In the genomic region with DNA sequence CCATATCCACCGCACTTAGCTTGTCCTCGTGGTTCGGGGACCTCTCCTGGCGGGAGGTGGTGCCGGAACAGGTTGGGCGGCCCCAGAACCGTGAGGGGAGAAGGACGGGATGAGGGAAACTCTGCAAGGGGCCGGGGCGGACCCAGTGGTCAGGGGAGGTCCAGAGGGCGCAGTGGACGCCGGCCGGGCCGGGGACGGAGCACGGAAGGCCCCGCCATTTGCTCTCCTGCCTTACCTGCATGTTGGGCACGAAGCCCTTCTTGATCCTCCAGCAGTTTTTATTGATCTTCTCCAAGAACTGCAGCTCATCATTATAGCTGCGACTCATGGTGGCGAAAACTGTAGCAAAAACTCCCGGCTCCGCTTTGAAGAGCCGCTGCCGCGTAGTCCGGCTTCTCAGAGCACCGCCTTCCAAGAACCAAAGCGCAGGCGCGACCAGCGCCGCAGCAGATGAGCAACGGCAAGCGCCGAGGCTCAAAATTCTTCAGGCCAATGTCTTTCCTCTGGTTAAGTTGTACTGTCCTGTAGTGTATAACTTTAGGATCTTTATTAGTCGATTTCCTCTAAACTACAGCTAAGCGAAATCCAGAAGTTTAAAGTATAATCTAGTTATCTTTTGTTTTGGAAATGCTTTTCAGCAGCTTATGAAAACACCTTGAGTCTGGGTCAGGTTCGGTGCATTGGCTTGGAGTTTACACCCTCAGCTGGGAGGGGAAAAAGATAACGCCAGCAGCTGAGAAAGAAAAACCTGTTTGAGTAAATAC, we compare ENCODE assay signal across 1 cellular context.
A peak's percentile ranks its signal among the peaks of the same experiment; 100 is the strongest.
TF ChIP-seq lines count a peak whose summit lies in the region.

A gene (minus strand): TSS at position 419 of the 764 bp plus-strand sequence. CDS start 91 bp downstream, at position 328.

TF ChIP-seq in K562, 482 proteins besides CTCF, POLR2A, EP300 and RAD21 (continued from another document and continues in another):
- TF ChIP-seq, protein P1, sequence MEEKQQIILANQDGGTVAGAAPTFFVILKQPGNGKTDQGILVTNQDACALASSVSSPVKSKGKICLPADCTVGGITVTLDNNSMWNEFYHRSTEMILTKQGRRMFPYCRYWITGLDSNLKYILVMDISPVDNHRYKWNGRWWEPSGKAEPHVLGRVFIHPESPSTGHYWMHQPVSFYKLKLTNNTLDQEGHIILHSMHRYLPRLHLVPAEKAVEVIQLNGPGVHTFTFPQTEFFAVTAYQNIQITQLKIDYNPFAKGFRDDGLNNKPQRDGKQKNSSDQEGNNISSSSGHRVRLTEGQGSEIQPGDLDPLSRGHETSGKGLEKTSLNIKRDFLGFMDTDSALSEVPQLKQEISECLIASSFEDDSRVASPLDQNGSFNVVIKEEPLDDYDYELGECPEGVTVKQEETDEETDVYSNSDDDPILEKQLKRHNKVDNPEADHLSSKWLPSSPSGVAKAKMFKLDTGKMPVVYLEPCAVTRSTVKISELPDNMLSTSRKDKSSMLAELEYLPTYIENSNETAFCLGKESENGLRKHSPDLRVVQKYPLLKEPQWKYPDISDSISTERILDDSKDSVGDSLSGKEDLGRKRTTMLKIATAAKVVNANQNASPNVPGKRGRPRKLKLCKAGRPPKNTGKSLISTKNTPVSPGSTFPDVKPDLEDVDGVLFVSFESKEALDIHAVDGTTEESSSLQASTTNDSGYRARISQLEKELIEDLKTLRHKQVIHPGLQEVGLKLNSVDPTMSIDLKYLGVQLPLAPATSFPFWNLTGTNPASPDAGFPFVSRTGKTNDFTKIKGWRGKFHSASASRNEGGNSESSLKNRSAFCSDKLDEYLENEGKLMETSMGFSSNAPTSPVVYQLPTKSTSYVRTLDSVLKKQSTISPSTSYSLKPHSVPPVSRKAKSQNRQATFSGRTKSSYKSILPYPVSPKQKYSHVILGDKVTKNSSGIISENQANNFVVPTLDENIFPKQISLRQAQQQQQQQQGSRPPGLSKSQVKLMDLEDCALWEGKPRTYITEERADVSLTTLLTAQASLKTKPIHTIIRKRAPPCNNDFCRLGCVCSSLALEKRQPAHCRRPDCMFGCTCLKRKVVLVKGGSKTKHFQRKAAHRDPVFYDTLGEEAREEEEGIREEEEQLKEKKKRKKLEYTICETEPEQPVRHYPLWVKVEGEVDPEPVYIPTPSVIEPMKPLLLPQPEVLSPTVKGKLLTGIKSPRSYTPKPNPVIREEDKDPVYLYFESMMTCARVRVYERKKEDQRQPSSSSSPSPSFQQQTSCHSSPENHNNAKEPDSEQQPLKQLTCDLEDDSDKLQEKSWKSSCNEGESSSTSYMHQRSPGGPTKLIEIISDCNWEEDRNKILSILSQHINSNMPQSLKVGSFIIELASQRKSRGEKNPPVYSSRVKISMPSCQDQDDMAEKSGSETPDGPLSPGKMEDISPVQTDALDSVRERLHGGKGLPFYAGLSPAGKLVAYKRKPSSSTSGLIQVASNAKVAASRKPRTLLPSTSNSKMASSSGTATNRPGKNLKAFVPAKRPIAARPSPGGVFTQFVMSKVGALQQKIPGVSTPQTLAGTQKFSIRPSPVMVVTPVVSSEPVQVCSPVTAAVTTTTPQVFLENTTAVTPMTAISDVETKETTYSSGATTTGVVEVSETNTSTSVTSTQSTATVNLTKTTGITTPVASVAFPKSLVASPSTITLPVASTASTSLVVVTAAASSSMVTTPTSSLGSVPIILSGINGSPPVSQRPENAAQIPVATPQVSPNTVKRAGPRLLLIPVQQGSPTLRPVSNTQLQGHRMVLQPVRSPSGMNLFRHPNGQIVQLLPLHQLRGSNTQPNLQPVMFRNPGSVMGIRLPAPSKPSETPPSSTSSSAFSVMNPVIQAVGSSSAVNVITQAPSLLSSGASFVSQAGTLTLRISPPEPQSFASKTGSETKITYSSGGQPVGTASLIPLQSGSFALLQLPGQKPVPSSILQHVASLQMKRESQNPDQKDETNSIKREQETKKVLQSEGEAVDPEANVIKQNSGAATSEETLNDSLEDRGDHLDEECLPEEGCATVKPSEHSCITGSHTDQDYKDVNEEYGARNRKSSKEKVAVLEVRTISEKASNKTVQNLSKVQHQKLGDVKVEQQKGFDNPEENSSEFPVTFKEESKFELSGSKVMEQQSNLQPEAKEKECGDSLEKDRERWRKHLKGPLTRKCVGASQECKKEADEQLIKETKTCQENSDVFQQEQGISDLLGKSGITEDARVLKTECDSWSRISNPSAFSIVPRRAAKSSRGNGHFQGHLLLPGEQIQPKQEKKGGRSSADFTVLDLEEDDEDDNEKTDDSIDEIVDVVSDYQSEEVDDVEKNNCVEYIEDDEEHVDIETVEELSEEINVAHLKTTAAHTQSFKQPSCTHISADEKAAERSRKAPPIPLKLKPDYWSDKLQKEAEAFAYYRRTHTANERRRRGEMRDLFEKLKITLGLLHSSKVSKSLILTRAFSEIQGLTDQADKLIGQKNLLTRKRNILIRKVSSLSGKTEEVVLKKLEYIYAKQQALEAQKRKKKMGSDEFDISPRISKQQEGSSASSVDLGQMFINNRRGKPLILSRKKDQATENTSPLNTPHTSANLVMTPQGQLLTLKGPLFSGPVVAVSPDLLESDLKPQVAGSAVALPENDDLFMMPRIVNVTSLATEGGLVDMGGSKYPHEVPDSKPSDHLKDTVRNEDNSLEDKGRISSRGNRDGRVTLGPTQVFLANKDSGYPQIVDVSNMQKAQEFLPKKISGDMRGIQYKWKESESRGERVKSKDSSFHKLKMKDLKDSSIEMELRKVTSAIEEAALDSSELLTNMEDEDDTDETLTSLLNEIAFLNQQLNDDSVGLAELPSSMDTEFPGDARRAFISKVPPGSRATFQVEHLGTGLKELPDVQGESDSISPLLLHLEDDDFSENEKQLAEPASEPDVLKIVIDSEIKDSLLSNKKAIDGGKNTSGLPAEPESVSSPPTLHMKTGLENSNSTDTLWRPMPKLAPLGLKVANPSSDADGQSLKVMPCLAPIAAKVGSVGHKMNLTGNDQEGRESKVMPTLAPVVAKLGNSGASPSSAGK (IDR thresholded peaks at IDR 0.05) = peak; percentile 45
- TF ChIP-seq ZNF584 (CRISPR knock-in tag; IDR thresholded peaks at IDR 0.05; ENCODE audit: low read depth) = no peak
- peak; percentile 34 for TF ChIP-seq TAF9B (IDR thresholded peaks at IDR 0.05; ENCODE audit: partially characterized antibody)
- TF ChIP-seq ZNF586 (CRISPR knock-in tag; conservative IDR thresholded peaks at IDR 0.05) = no peak
- TF ChIP-seq, protein P2, sequence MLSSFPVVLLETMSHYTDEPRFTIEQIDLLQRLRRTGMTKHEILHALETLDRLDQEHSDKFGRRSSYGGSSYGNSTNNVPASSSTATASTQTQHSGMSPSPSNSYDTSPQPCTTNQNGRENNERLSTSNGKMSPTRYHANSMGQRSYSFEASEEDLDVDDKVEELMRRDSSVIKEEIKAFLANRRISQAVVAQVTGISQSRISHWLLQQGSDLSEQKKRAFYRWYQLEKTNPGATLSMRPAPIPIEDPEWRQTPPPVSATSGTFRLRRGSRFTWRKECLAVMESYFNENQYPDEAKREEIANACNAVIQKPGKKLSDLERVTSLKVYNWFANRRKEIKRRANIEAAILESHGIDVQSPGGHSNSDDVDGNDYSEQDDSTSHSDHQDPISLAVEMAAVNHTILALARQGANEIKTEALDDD (IDR thresholded peaks at IDR 0.05) = no peak
- peak; percentile 92 to 93 for TF ChIP-seq NRF1 (conservative IDR thresholded peaks at IDR 0.05 in 1 of 2, IDR thresholded peaks at IDR 0.05 in 1 of 2)
- no peak for TF ChIP-seq SMARCA5 (IDR thresholded peaks at IDR 0.05)
- TF ChIP-seq GTF2A2 (tag; IDR thresholded peaks at IDR 0.05) = no peak
- TF ChIP-seq HNRNPLL (IDR thresholded peaks at IDR 0.05; ENCODE audit: low read depth, low read length, poor library complexity, severe bottlenecking) = peak; percentile 12
- TF ChIP-seq POLR2G (IDR thresholded peaks at IDR 0.05; ENCODE audit: low read depth, low read length) = peak; percentile 63
- TF ChIP-seq YY1 (IDR thresholded peaks at IDR 0.05; ENCODE audit: borderline replicate concordance in 1 of 3, control insufficient read depth in 1 of 3, extremely low read depth in 1 of 3, insufficient read depth in 3 of 3, insufficient read length in 1 of 3, insufficient replicate concordance in 2 of 3, low read depth in 1 of 3, low read length in 2 of 3) = peak in 1 of 3 experiments; percentile 32
- peak; percentile 98 for TF ChIP-seq MTA3 (IDR thresholded peaks at IDR 0.05; ENCODE audit: borderline replicate concordance)
- peak; percentile 38; the same call in 1 of the 2 replicates for TF ChIP-seq C11orf30 (IDR thresholded peaks at IDR 0.05; ENCODE audit: low read depth)
- peak; percentile 68; the same call in 1 of the 2 replicates for TF ChIP-seq SUPT5H (IDR thresholded peaks at IDR 0.05)
- TF ChIP-seq RBFOX2 (IDR thresholded peaks at IDR 0.05; ENCODE audit: low read depth, low read length) = peak; percentile 59
- TF ChIP-seq, protein P3, sequence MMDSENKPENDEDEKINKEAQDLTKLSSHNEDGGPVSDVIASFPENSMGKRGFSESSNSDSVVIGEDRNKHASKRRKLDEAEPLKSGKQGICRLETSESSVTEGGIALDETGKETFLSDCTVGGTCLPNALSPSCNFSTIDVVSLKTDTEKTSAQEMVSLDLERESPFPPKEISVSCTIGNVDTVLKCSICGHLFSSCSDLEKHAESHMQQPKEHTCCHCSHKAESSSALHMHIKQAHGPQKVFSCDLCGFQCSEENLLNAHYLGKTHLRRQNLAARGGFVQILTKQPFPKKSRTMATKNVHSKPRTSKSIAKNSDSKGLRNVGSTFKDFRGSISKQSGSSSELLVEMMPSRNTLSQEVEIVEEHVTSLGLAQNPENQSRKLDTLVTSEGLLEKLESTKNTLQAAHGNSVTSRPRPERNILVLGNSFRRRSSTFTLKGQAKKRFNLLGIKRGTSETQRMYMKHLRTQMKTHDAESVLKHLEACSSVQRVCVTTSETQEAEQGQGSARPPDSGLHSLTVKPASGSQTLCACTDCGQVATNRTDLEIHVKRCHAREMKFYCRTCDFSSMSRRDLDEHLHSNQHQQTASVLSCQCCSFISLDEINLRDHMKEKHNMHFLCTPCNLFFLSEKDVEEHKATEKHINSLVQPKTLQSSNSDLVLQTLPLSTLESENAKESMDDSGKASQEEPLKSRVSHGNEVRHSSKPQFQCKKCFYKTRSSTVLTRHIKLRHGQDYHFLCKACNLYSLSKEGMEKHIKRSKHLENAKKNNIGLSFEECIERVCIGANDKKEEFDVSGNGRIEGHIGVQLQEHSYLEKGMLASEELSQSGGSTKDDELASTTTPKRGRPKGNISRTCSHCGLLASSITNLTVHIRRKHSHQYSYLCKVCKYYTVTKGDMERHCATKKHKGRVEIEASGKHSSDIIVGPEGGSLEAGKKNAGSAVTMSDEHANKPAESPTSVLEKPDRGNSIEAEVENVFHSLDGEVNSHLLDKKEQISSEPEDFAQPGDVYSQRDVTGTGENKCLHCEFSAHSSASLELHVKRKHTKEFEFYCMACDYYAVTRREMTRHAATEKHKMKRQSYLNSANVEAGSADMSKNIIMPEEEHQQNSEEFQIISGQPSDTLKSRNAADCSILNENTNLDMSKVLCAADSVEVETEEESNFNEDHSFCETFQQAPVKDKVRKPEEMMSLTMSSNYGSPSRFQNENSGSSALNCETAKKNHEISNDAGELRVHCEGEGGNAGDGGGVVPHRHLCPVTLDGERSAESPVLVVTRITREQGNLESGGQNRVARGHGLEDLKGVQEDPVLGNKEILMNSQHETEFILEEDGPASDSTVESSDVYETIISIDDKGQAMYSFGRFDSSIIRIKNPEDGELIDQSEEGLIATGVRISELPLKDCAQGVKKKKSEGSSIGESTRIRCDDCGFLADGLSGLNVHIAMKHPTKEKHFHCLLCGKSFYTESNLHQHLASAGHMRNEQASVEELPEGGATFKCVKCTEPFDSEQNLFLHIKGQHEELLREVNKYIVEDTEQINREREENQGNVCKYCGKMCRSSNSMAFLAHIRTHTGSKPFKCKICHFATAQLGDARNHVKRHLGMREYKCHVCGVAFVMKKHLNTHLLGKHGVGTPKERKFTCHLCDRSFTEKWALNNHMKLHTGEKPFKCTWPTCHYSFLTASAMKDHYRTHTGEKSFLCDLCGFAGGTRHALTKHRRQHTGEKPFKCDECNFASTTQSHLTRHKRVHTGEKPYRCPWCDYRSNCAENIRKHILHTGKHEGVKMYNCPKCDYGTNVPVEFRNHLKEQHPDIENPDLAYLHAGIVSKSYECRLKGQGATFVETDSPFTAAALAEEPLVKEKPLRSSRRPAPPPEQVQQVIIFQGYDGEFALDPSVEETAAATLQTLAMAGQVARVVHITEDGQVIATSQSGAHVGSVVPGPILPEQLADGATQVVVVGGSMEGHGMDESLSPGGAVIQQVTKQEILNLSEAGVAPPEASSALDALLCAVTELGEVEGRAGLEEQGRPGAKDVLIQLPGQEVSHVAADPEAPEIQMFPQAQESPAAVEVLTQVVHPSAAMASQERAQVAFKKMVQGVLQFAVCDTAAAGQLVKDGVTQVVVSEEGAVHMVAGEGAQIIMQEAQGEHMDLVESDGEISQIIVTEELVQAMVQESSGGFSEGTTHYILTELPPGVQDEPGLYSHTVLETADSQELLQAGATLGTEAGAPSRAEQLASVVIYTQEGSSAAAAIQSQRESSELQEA (IDR thresholded peaks at IDR 0.05; ENCODE audit: low read depth) = peak; percentile 94
- TF ChIP-seq, protein P4, sequence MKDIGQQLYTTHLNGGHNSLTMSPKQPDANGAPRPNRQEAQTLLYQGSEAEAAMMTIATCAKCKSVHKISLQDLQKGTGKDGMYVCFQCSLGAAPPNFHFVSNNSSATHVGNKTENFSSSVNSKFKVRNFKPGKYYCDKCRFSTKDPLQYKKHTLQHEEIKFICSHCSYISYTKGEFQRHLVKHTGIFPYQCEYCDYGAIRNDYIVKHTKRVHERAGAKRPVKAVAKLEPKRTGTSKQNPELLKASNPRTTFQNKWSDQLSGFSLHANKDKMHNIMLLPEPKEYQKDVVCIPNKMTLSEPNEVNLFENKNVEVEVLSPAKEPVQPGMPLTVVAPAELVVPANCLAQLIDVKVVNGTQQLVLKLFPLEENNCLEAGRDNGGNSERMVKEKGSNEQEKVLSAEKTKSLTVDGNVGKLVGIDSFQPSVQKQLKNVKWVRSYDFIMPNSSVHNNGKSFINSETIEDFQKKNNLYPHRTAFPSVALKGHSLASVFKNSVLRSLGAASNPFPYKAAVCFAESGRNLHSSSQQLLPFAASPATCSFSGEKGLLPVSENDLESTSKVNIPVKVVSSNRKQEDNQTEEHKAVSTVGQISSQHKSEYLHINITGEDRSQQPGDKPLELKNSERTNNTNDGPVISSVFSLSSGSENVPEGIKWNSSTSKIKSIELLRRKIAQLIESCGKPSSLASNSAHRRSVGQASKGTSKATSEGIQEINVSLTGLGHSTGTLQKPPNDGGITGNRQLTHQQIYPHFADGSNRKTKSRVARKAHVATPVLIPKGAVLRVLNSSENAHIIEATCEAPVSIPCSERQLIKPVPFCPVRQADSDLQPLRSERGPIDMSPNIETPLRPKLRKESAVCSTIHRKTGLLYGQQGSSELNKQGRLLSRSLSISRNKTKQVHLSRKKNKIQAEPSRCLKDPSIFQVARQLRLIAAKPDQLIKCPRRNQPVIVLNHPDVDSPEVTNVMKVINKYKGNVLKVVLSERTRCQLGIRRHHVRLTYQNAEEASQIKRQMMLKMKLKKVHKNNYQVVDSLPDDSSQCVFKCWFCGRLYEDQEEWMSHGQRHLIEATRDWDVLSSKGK (CRISPR knock-in tag; IDR thresholded peaks at IDR 0.05) = no peak
- peak; percentile 33 for TF ChIP-seq POLR2B (IDR thresholded peaks at IDR 0.05; ENCODE audit: low read depth, partially characterized antibody)
- no peak for TF ChIP-seq CREBBP (IDR thresholded peaks at IDR 0.05; ENCODE audit: low read depth, low read length)
- TF ChIP-seq NFE2 (IDR thresholded peaks at IDR 0.05; ENCODE audit: low read depth) = no peak
- no peak for TF ChIP-seq XRCC5 (IDR thresholded peaks at IDR 0.05; ENCODE audit: low read depth, low read length)
- peak in 1 of 2 experiments; percentile 34; a peak in 2 of 4 replicates for TF ChIP-seq SIN3A (IDR thresholded peaks at IDR 0.05; ENCODE audit: borderline replicate concordance in 2 of 2, control insufficient read depth in 1 of 2, low read depth in 2 of 2, low read length in 2 of 2)
- TF ChIP-seq TAF1 (IDR thresholded peaks at IDR 0.05; ENCODE audit: control insufficient read depth, extremely low read depth, insufficient read depth, low read length, severe bottlenecking) = peak; percentile 50
